Comparison of ENCODE assay signal across 1 cellular context in genomic region chr20:45894797-45895196, GRCh38.
TF ChIP-seq lines count a peak whose summit lies in the region.

No MANE protein-coding gene starts in this region.

TF ChIP-seq in endothelial cell of umbilical vein, 7 proteins besides CTCF, POLR2A, EP300 and RAD21:
- TF ChIP-seq POLR2AphosphoS5 (IDR thresholded peaks at IDR 0.05; ENCODE audit: insufficient read depth, low read depth, low read length) (peak; percentile 18), JUN (IDR thresholded peaks at IDR 0.05; ENCODE audit: borderline replicate concordance, insufficient read depth, insufficient read length, low read depth) (no peak)
